ENCODE assay signal across 7 cellular contexts in the genomic region with DNA sequence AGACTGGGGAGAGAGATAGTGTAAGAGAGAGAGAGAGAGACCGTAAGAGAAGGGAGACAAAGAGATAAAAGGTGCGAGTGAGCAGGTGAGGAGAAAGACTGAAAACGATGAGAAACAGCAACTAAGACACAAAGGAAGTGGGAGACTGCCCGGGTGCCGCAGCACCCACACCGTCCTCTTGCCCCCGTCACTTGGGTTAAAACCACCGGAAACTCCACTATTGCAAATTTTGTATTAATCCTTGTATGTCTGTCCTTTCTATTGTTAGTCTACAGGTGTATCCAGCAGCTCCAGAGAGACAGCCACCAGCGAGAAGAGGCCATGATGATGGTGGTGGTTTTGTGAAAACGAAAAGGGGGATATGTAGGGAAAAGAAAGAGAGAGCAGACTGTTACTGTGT.
A peak's percentile ranks its signal among the peaks of the same experiment; 100 is the strongest.
DNase-seq lines count a peak whose midpoint lies in the region; ATAC-seq and TF ChIP-seq lines count a peak whose summit lies in the region.
"Not testable (repeated sequence)": the region's sequence is repeated elsewhere in the genome, so short reads cannot be mapped to it uniquely, and the experiment has no call there.

No MANE protein-coding gene starts in this region.

- POLR2A ChIA-PET in WTC11 (lab: Charles Lee); activated CD4-positive, alpha-beta memory T cell treated with anti-CD3 and anti-CD28 coated beads, Interleukin-2, amount 10 ng/mL, durations not matched to agents 7 days and 5 days (lab: Charles Lee): not testable (repeated sequence)

- not testable (repeated sequence) for H3K27ac ChIP-seq in OCI-LY3 (ENCODE audit: low read length); effector memory CD4-positive, alpha-beta T cell (ENCODE audit: insufficient read depth, low read length, poor library complexity, severe bottlenecking)

- not testable (repeated sequence) for H3K27me3 Mint-ChIP-seq in WTC11 (ENCODE audit: low read depth); activated CD4-positive, alpha-beta memory T cell treated with anti-CD3 and anti-CD28 coated beads, Interleukin-2, amount 10 ng/mL, durations not matched to agents 7 days and 5 days; activated T-helper 1 cell treated with anti-CD3 and anti-CD28 coated beads, Interleukin-12 subunit alpha, Interleukin-12 subunit beta, Interleukin-2, Interleukin-4 antibody, amounts not matched to agents 30 ng/mL and 10 ng/mL and 1 ng/mL, durations not matched to agents 14 hours and 24 hours and 36 hours (ENCODE audit: insufficient read depth)

- H3K36me3 Mint-ChIP-seq in WTC11; activated CD4-positive, alpha-beta memory T cell treated with anti-CD3 and anti-CD28 coated beads, Interleukin-2, amount 10 ng/mL, durations not matched to agents 7 days and 5 days (ENCODE audit: low read depth); activated T-helper 1 cell treated with anti-CD3 and anti-CD28 coated beads, Interleukin-12 subunit alpha, Interleukin-12 subunit beta, Interleukin-2, Interleukin-4 antibody, amounts not matched to agents 30 ng/mL and 10 ng/mL and 1 ng/mL, durations not matched to agents 14 hours and 24 hours and 36 hours (ENCODE audit: low read depth); activated naive CD4-positive, alpha-beta T cell treated with anti-CD3 and anti-CD28 coated beads, Interleukin-2, amount 50 U/mL, for 72 hours: not testable (repeated sequence)

- not testable (repeated sequence) for TF ChIP-seq CTCF in OCI-LY3 (IDR thresholded peaks at IDR 0.05; ENCODE audit: low read depth, low read length); WTC11 (IDR thresholded peaks at IDR 0.05)

- not testable (repeated sequence) for DNase-seq in WTC11 (ENCODE audit: low spot score); activated T-helper 1 cell treated with anti-CD3 and anti-CD28 coated beads, Interleukin-12 subunit alpha, Interleukin-12 subunit beta, Interleukin-2, Interleukin-4 antibody, amounts not matched to agents 30 ng/mL and 10 ng/mL and 1 ng/mL, durations not matched to agents 14 hours and 24 hours and 36 hours (ENCODE audit: low spot score); activated naive CD4-positive, alpha-beta T cell treated with anti-CD3 and anti-CD28 coated beads, Interleukin-2, amount 50 U/mL, for 72 hours (ENCODE audit: low spot score in 2 of 2)
- peak; percentile 54 for DNase-seq in activated CD4-positive, alpha-beta memory T cell treated with anti-CD3 and anti-CD28 coated beads, Interleukin-2, amount 10 ng/mL, durations not matched to agents 7 days and 5 days
- peak; percentile 6 to 15 (median 6) for DNase-seq in effector memory CD4-positive, alpha-beta T cell
- peak; percentile 14 for DNase-seq in stimulated activated CD4-positive, alpha-beta T cell treated with anti-CD3 and anti-CD28 coated beads, Interleukin-4, amount 100 ng/mL, for 24 hours

- H3K36me3 ChIP-seq in OCI-LY3 (replicated peaks; ENCODE audit: low read depth, low read length); effector memory CD4-positive, alpha-beta T cell (ENCODE audit: control insufficient read depth, insufficient read depth, low read length): not testable (repeated sequence)

- not testable (repeated sequence) for H3K4me1 ChIP-seq in OCI-LY3 (ENCODE audit: low read length); effector memory CD4-positive, alpha-beta T cell (ENCODE audit: control insufficient read depth, insufficient read depth, low read length, poor library complexity, severe bottlenecking)

- peak overlapping the region; percentile 65 for H3K4me3 ChIP-seq in OCI-LY3 (ENCODE audit: low read length)
- H3K4me3 ChIP-seq in effector memory CD4-positive, alpha-beta T cell (ENCODE audit: insufficient read depth, low read depth, low read length, poor library complexity, severe bottlenecking), result not testable (repeated sequence)

- CTCF ChIA-PET in WTC11 (lab: Charles Lee); activated CD4-positive, alpha-beta memory T cell treated with anti-CD3 and anti-CD28 coated beads, Interleukin-2, amount 10 ng/mL, durations not matched to agents 7 days and 5 days (lab: Charles Lee): not testable (repeated sequence)

- 0 out of 2 replicates have a peak overlapping the region, but pooled peaks have one; percentile 1 for H3K27ac Mint-ChIP-seq in WTC11
- peak overlapping the region; percentile 86 for H3K27ac Mint-ChIP-seq in activated CD4-positive, alpha-beta memory T cell treated with anti-CD3 and anti-CD28 coated beads, Interleukin-2, amount 10 ng/mL, durations not matched to agents 7 days and 5 days
- peak overlapping the region; percentile 75 for H3K27ac Mint-ChIP-seq in activated T-helper 1 cell treated with anti-CD3 and anti-CD28 coated beads, Interleukin-12 subunit alpha, Interleukin-12 subunit beta, Interleukin-2, Interleukin-4 antibody, amounts not matched to agents 30 ng/mL and 10 ng/mL and 1 ng/mL, durations not matched to agents 14 hours and 24 hours and 36 hours
- peak overlapping the region; percentile 39 to 74 for H3K27ac Mint-ChIP-seq in activated naive CD4-positive, alpha-beta T cell treated with anti-CD3 and anti-CD28 coated beads, Interleukin-2, amount 50 U/mL, for 72 hours

- intact Hi-C loops in activated T-helper 1 cell treated with anti-CD3 and anti-CD28 coated beads, Interleukin-12 subunit alpha, Interleukin-12 subunit beta, Interleukin-2, Interleukin-4 antibody, amounts not matched to agents 30 ng/mL and 10 ng/mL and 1 ng/mL, durations not matched to agents 14 hours and 24 hours and 36 hours (cut with micrococcal nuclease), result not testable (repeated sequence)

- H2AFZ ChIP-seq in OCI-LY3 (ENCODE audit: low read depth, low read length), result peak overlapping the region; percentile 70

- H3K4me1 Mint-ChIP-seq in WTC11, result peaks cover 19% of the 10 kb centered on the region
- H3K4me1 Mint-ChIP-seq in activated CD4-positive, alpha-beta memory T cell treated with anti-CD3 and anti-CD28 coated beads, Interleukin-2, amount 10 ng/mL, durations not matched to agents 7 days and 5 days, result peaks cover 16% of the 10 kb centered on the region
- peaks cover 10% of the 10 kb centered on the region for H3K4me1 Mint-ChIP-seq in activated T-helper 1 cell treated with anti-CD3 and anti-CD28 coated beads, Interleukin-12 subunit alpha, Interleukin-12 subunit beta, Interleukin-2, Interleukin-4 antibody, amounts not matched to agents 30 ng/mL and 10 ng/mL and 1 ng/mL, durations not matched to agents 14 hours and 24 hours and 36 hours (ENCODE audit: low read depth)

- not testable (repeated sequence) for ATAC-seq in WTC11; activated naive CD4-positive, alpha-beta T cell treated with anti-CD3 and anti-CD28 coated beads, Interleukin-2, amount 50 U/mL, for 72 hours

- H3K4me3 Mint-ChIP-seq in WTC11, result not testable (repeated sequence)
- H3K4me3 Mint-ChIP-seq in activated CD4-positive, alpha-beta memory T cell treated with anti-CD3 and anti-CD28 coated beads, Interleukin-2, amount 10 ng/mL, durations not matched to agents 7 days and 5 days, result peak overlapping the region; percentile 72
- H3K4me3 Mint-ChIP-seq in activated T-helper 1 cell treated with anti-CD3 and anti-CD28 coated beads, Interleukin-12 subunit alpha, Interleukin-12 subunit beta, Interleukin-2, Interleukin-4 antibody, amounts not matched to agents 30 ng/mL and 10 ng/mL and 1 ng/mL, durations not matched to agents 14 hours and 24 hours and 36 hours, result peak overlapping the region; percentile 56

- not testable (repeated sequence) for H3K27me3 ChIP-seq in OCI-LY3 (ENCODE audit: low read depth, low read length); effector memory CD4-positive, alpha-beta T cell (replicated peaks; ENCODE audit: control insufficient read depth, insufficient read depth, low read length, poor library complexity, severe bottlenecking)

- H3K4me2 ChIP-seq in OCI-LY3 (ENCODE audit: low read length), result peak overlapping the region; percentile 72

- H3K9me3 ChIP-seq in OCI-LY3 (ENCODE audit: insufficient read depth, low read length); effector memory CD4-positive, alpha-beta T cell (ENCODE audit: control insufficient read depth, low read length): not testable (repeated sequence)

- not testable (repeated sequence) for H4K20me1 ChIP-seq in OCI-LY3 (ENCODE audit: insufficient read depth, low read length)

- not testable (repeated sequence) for H3K9ac ChIP-seq in OCI-LY3 (ENCODE audit: low read length)

- peaks cover 18% of the 10 kb centered on the region for H3K9me3 Mint-ChIP-seq in WTC11
- H3K9me3 Mint-ChIP-seq in activated CD4-positive, alpha-beta memory T cell treated with anti-CD3 and anti-CD28 coated beads, Interleukin-2, amount 10 ng/mL, durations not matched to agents 7 days and 5 days; activated T-helper 1 cell treated with anti-CD3 and anti-CD28 coated beads, Interleukin-12 subunit alpha, Interleukin-12 subunit beta, Interleukin-2, Interleukin-4 antibody, amounts not matched to agents 30 ng/mL and 10 ng/mL and 1 ng/mL, durations not matched to agents 14 hours and 24 hours and 36 hours; activated naive CD4-positive, alpha-beta T cell treated with anti-CD3 and anti-CD28 coated beads, Interleukin-2, amount 50 U/mL, for 72 hours: not testable (repeated sequence)

- not testable (repeated sequence) for H3K79me2 ChIP-seq in OCI-LY3 (ENCODE audit: low read length)

Comparison
In these comparisons a context has a peak if more than half of its experiments do, and no peak if none do; other contexts are left out.
1. H3K27ac Mint-ChIP-seq: peak in every context shown above with its lines; median percentile 86 in activated CD4-positive, alpha-beta memory T cell treated with anti-CD3 and anti-CD28 coated beads, Interleukin-2, amount 10 ng/mL, durations not matched to agents 7 days and 5 days; 75 in activated T-helper 1 cell treated with anti-CD3 and anti-CD28 coated beads, Interleukin-12 subunit alpha, Interleukin-12 subunit beta, Interleukin-2, Interleukin-4 antibody, amounts not matched to agents 30 ng/mL and 10 ng/mL and 1 ng/mL, durations not matched to agents 14 hours and 24 hours and 36 hours; 56 in activated naive CD4-positive, alpha-beta T cell treated with anti-CD3 and anti-CD28 coated beads, Interleukin-2, amount 50 U/mL, for 72 hours; 1 in WTC11.